In genomic region chr10:117710181-117710798, GRCh38 we compare ENCODE assay signal across 1 cellular context.
TF ChIP-seq lines count a peak whose summit lies in the region.

No MANE protein-coding gene starts in this region.

TF ChIP-seq in H1, 55 proteins besides CTCF, POLR2A, EP300 and RAD21:
- no peak for TF ChIP-seq HDAC6 (IDR thresholded peaks at IDR 0.05; ENCODE audit: low read depth, low read length)
- TF ChIP-seq EZH2 (IDR thresholded peaks at IDR 0.05; ENCODE audit: low read depth, low read length, severe bottlenecking): no peak
- TF ChIP-seq RFX5 (IDR thresholded peaks at IDR 0.05; ENCODE audit: borderline replicate concordance, low read depth, low read length): no peak
- TF ChIP-seq NANOG (IDR thresholded peaks at IDR 0.05; ENCODE audit: insufficient read depth, low read depth, low read length, poor library complexity, severe bottlenecking): no peak
- TF ChIP-seq BRCA1 (IDR thresholded peaks at IDR 0.05; ENCODE audit: low read depth, low read length): no peak
- no peak for TF ChIP-seq MAX (IDR thresholded peaks at IDR 0.05)
- no peak for TF ChIP-seq RXRA (IDR thresholded peaks at IDR 0.05; ENCODE audit: insufficient read depth, low read depth, low read length)
- TF ChIP-seq JUND (IDR thresholded peaks at IDR 0.05; ENCODE audit: low read length): no peak
- TF ChIP-seq KDM1A (IDR thresholded peaks at IDR 0.05; ENCODE audit: borderline replicate concordance, low read length): no peak
- no peak for TF ChIP-seq SIRT6 (IDR thresholded peaks at IDR 0.05; ENCODE audit: low read length)
- no peak for TF ChIP-seq TAF7 (optimal IDR thresholded peaks at IDR 0.05; ENCODE audit: borderline replicate concordance, low read depth, low read length)
TF ChIP-seq in H1: peak in this region for 0.
